1 cellular context compared by ENCODE assay signal in genomic region chr13:29536853-29537252, GRCh38.
TF ChIP-seq lines count a peak whose summit lies in the region.

No MANE protein-coding gene starts in this region.

TF ChIP-seq in HEK293, 187 proteins besides CTCF, POLR2A, EP300 and RAD21 (continued from another document):
- TF ChIP-seq ZNF398 (tag by site-specific recombination; IDR thresholded peaks at IDR 0.05) (no peak), ZNF24 (tag by site-specific recombination; IDR thresholded peaks at IDR 0.05) (no peak), ZXDB (tag by site-specific recombination; IDR thresholded peaks at IDR 0.05) (no peak), ZNF174 (tag by site-specific recombination; IDR thresholded peaks at IDR 0.05) (no peak), ZNF184 (tag by site-specific recombination; IDR thresholded peaks at IDR 0.05) (no peak), ZNF140 (tag by site-specific recombination; IDR thresholded peaks at IDR 0.05) (no peak), ZBTB48 (tag by site-specific recombination; IDR thresholded peaks at IDR 0.05) (no peak), KLF1 (tag by site-specific recombination; IDR thresholded peaks at IDR 0.05) (no peak), TSHZ1 (tag by site-specific recombination; IDR thresholded peaks at IDR 0.05; ENCODE audit: borderline replicate concordance) (no peak), ZNF37A (tag by site-specific recombination; IDR thresholded peaks at IDR 0.05) (no peak)
